Comparison of ENCODE assay signal across 17 cellular contexts in genomic region chr6:167031082-167031709, GRCh38. TPM values are rescaled to one million over a fixed set of nuclear protein-coding genes. Genes with fewer than 3 reads are reported as not detected.
DNase-seq lines count a peak whose midpoint lies in the region; ATAC-seq and TF ChIP-seq lines count a peak whose summit lies in the region.
"Had no signal": no experiment of that assay in that cellular context is flagged by ENCODE, and none has a peak within 500 bp of the region (broad histone marks: within the 10 kb centered on the region; RNA-seq: fewer than 3 reads in every experiment).

No MANE protein-coding gene starts in this region.

- H3K27ac Mint-ChIP-seq in activated T-cell treated with anti-CD3 and anti-CD28 coated beads, Interleukin-2, amount 50 U/mL, for 24 hours, result peak overlapping the region; percentile 41
- H3K27ac Mint-ChIP-seq in stimulated activated naive CD8-positive, alpha-beta T cell treated with anti-CD3 and anti-CD28 coated beads, Interleukin-15, amount 100 ng/mL, for 72 hours, result no peak overlapping the region

- peaks cover 14% of the 10 kb centered on the region for H3K4me1 Mint-ChIP-seq in activated T-cell treated with anti-CD3 and anti-CD28 coated beads, Interleukin-2, amount 50 U/mL, for 24 hours (ENCODE audit: low read depth)
- H3K4me1 Mint-ChIP-seq in stimulated activated naive CD8-positive, alpha-beta T cell treated with anti-CD3 and anti-CD28 coated beads, Interleukin-15, amount 100 ng/mL, for 72 hours, result peaks cover 12% of the 10 kb centered on the region

- no peak overlapping the region for H3K4me3 Mint-ChIP-seq in activated T-cell treated with anti-CD3 and anti-CD28 coated beads, Interleukin-2, amount 50 U/mL, for 24 hours
- no peak overlapping the region for H3K4me3 Mint-ChIP-seq in stimulated activated naive CD8-positive, alpha-beta T cell treated with anti-CD3 and anti-CD28 coated beads, Interleukin-15, amount 100 ng/mL, for 72 hours

- H3K4me3 ChIP-seq in fibroblast of pulmonary artery (replicated peaks; ENCODE audit: low read depth, low read length), result no peak overlapping the region
- H3K4me3 ChIP-seq: heart right ventricle, mucosa of descending colon, PC-9 had no signal

- ATAC-seq in stimulated activated naive CD8-positive, alpha-beta T cell treated with anti-CD3 and anti-CD28 coated beads, Interleukin-15, amount 100 ng/mL, for 72 hours, result peak; percentile 62
- ATAC-seq in HG03469 (IDR thresholded peaks at IDR 0.05; ENCODE audit: unreplicated experiment), result no peak
- ATAC-seq in HG03432 (IDR thresholded peaks at IDR 0.05; ENCODE audit: unreplicated experiment), result no peak

- no peaks in the 10 kb centered on the region for H3K27me3 Mint-ChIP-seq in activated T-cell treated with anti-CD3 and anti-CD28 coated beads, Interleukin-2, amount 50 U/mL, for 24 hours
- no peaks in the 10 kb centered on the region for H3K27me3 Mint-ChIP-seq in stimulated activated naive CD8-positive, alpha-beta T cell treated with anti-CD3 and anti-CD28 coated beads, Interleukin-15, amount 100 ng/mL, for 72 hours

- DNase-seq in activated T-cell treated with anti-CD3 and anti-CD28 coated beads, Interleukin-2, amount 50 U/mL, for 24 hours, result no peak
- DNase-seq in activated T-cell treated with anti-CD3 and anti-CD28 coated beads for 4 hours (no peak), SK-N-DZ (ENCODE audit: low spot score) (peak; percentile 17), fibroblast of pulmonary artery (ENCODE audit: low read depth) (peak; percentile 7), HuH-7 (ENCODE audit: low spot score) (no peak)
- no peak for DNase-seq in stimulated activated naive CD8-positive, alpha-beta T cell treated with anti-CD3 and anti-CD28 coated beads, Interleukin-15, amount 100 ng/mL, for 72 hours
- DNase-seq: amygdala, Calu3, heart right ventricle, kidney, mucosa of descending colon, NCI-H2029 treated with DMSO at 0.1 percent for 48 hours, NCI-H69, PC-9, T-helper 1 cell had no signal

- no peak for TF ChIP-seq CTCF in fibroblast of pulmonary artery (IDR thresholded peaks at IDR 0.05; ENCODE audit: low read length, missing control alignments)

- H3K9me3 Mint-ChIP-seq in activated T-cell treated with anti-CD3 and anti-CD28 coated beads, Interleukin-2, amount 50 U/mL, for 24 hours, result no peaks in the 10 kb centered on the region
- no peaks in the 10 kb centered on the region for H3K9me3 Mint-ChIP-seq in stimulated activated naive CD8-positive, alpha-beta T cell treated with anti-CD3 and anti-CD28 coated beads, Interleukin-15, amount 100 ng/mL, for 72 hours

- peaks cover 89% of the 10 kb centered on the region for H3K36me3 Mint-ChIP-seq in activated T-cell treated with anti-CD3 and anti-CD28 coated beads, Interleukin-2, amount 50 U/mL, for 24 hours (ENCODE audit: low read depth)

RNA-seq across cellular contexts. Expression of gene CEP43, which starts 32.0 kb away (rescaled TPM):
- 33.1 and 38.1 TPM in 2 replicates for polyA plus RNA-seq in SK-N-DZ (2014; cell fraction: cytosol; rRNA removed)
- polyA plus RNA-seq in SK-N-DZ (2014; cell fraction: nucleus; rRNA removed), result 48.7 and 63.1 TPM in 2 replicates

Comparison
In these comparisons a context has a peak if more than half of its experiments do, and no peak if none do; other contexts are left out.
1. DNase-seq: peak in SK-N-DZ (single experiment) and fibroblast of pulmonary artery (single experiment); none in activated T-cell treated with anti-CD3 and anti-CD28 coated beads, Interleukin-2, amount 50 U/mL, for 24 hours (single experiment), activated T-cell treated with anti-CD3 and anti-CD28 coated beads for 4 hours (single experiment), stimulated activated naive CD8-positive, alpha-beta T cell treated with anti-CD3 and anti-CD28 coated beads, Interleukin-15, amount 100 ng/mL, for 72 hours (0 of 2) and HuH-7 (single experiment).